ENCODE assay signal across 25 cellular contexts in the genomic region with DNA sequence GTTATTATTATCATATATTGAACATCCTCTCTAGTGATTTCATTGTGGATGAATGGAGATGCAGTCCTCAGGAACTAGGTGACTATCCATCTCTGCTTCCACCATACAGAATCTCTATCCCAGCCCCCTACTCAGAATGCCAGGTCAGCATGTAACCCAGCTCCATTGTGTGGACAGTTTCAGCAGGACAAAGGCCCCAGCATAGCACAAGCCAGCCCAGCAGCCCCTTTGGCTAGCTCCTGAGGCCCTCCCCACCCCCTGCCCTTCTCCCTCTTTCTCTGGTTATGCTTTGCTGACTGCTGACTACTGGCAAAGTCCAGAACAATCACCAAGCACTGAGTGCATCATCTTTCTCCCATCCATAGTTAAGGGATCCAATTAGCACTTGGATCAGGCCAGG. TPM values are rescaled to one million over a fixed set of nuclear protein-coding genes. Genes with fewer than 3 reads are reported as not detected.
DNase-seq lines count a peak whose midpoint lies in the region; FAIRE-seq and TF ChIP-seq lines count a peak whose summit lies in the region.
"Had no signal": no experiment of that assay in that cellular context is flagged by ENCODE, and none has a peak within 500 bp of the region (broad histone marks: within the 10 kb centered on the region; RNA-seq: fewer than 3 reads in every experiment).

No MANE protein-coding gene starts in this region.

- no peak overlapping the region for H3K23ac ChIP-seq in H1 (ENCODE audit: insufficient read length)

- H2BK20ac ChIP-seq in H1 (ENCODE audit: low read length) = peak overlapping the region; percentile 16; the same call in 1 of the 2 replicates

- H3K9ac ChIP-seq in H1 (replicated peaks in 1 of 4; ENCODE audit: extremely low read depth in 1 of 4, low read depth in 3 of 4, low read length in 3 of 4) (no peak overlapping the region; a peak in 1 of 7 replicates), colonic mucosa (ENCODE audit: low read depth in 2 of 2, low read length in 2 of 2) (no peak overlapping the region)
- H3K9ac ChIP-seq: parathyroid adenoma had no signal

- H2BK15ac ChIP-seq in H1 (ENCODE audit: low read length) = no peak overlapping the region

- H4K5ac ChIP-seq in H1 (ENCODE audit: insufficient read length, low read depth, low read length) = no peak overlapping the region

- H3K27ac ChIP-seq in H1 (ENCODE audit: low read depth, low read length) (peak overlapping the region; percentile 21), osteoblast (ENCODE audit: low read depth, low read length) (no peak overlapping the region), colonic mucosa (no peak overlapping the region)
- H3K27ac ChIP-seq: 22Rv1, cardiac muscle cell, parathyroid adenoma, stomach, transverse colon had no signal

- no peak overlapping the region for H3K14ac ChIP-seq in H1 (ENCODE audit: insufficient read length)

- H3K56ac ChIP-seq in H1 (replicated peaks; ENCODE audit: insufficient read length, low read depth, low read length) = no peak overlapping the region

- no peaks in the 10 kb centered on the region for H3K36me3 ChIP-seq in H1 (ENCODE audit: control insufficient read depth in 2 of 4, insufficient read depth in 4 of 4, low read length in 3 of 4)
- no peaks in the 10 kb centered on the region for H3K36me3 ChIP-seq in osteoblast (ENCODE audit: insufficient read depth, low read length)
- H3K36me3 ChIP-seq in colonic mucosa = no peaks in the 10 kb centered on the region
- H3K36me3 ChIP-seq: cardiac muscle cell, stomach, transverse colon had no signal

- no peaks in the 10 kb centered on the region for H3K23me2 ChIP-seq in H1 (ENCODE audit: low read depth, low read length)

- no peaks in the 10 kb centered on the region for H4K20me1 ChIP-seq in H1 (replicated peaks in 1 of 2; ENCODE audit: control insufficient read depth in 1 of 2, insufficient read depth in 2 of 2, low read length in 2 of 2)
- H4K20me1 ChIP-seq in osteoblast (ENCODE audit: insufficient read depth, low read length) = no peaks in the 10 kb centered on the region

- no peak for FAIRE-seq in H1 (lab: Jason Lieb, UNC)

- H2AFZ ChIP-seq in H1 (ENCODE audit: low read length) (0 out of 2 replicates have a peak overlapping the region, but pooled peaks have one; percentile 67), osteoblast (ENCODE audit: low read length) (peak overlapping the region; percentile 9)
- H2AFZ ChIP-seq: parathyroid adenoma had no signal

- no peak for TF ChIP-seq EP300 in H1 (IDR thresholded peaks at IDR 0.05; ENCODE audit: borderline replicate concordance in 1 of 2, low read depth in 2 of 2, low read length in 2 of 2)

- H3K18ac ChIP-seq in H1 (ENCODE audit: extremely low read depth, low read length) = no peak overlapping the region; the same call in 1 of the 2 replicates

- no peaks in the 10 kb centered on the region for H3K9me3 ChIP-seq in H1 (ENCODE audit: insufficient read depth in 2 of 2, low read depth in 1 of 2, low read length in 1 of 2)
- H3K9me3 ChIP-seq in osteoblast (ENCODE audit: low read depth, low read length) = no peaks in the 10 kb centered on the region
- H3K9me3 ChIP-seq in colonic mucosa = no peaks in the 10 kb centered on the region
- H3K9me3 ChIP-seq: stomach, transverse colon had no signal

- TF ChIP-seq CTCF in H1 (IDR thresholded peaks at IDR 0.05; ENCODE audit: control extremely low read depth in 1 of 3, insufficient read depth in 1 of 3, low read depth in 1 of 3, low read length in 3 of 3) (no peak), osteoblast (IDR thresholded peaks at IDR 0.05; ENCODE audit: extremely low read depth, low read depth, low read length) (no peak), colonic mucosa (IDR thresholded peaks at IDR 0.05) (no peak)

- no peak overlapping the region for H2BK5ac ChIP-seq in H1 (ENCODE audit: low read depth, low read length)

- TF ChIP-seq POLR2A in H1 (IDR thresholded peaks at IDR 0.05; ENCODE audit: control extremely low read depth in 1 of 2, low read depth in 2 of 2, low read length in 2 of 2) = no peak

- peak overlapping the region in 1 of 4 experiments; percentile 7; a peak in 2 of 8 replicates for H3K4me3 ChIP-seq in H1 (ENCODE audit: extremely low read depth in 1 of 4, insufficient read depth in 2 of 4, low read depth in 3 of 4, low read length in 4 of 4)
- no peak overlapping the region for H3K4me3 ChIP-seq in osteoblast (ENCODE audit: insufficient read depth, low read length)
- H3K4me3 ChIP-seq in colonic mucosa = no peak overlapping the region
- H3K4me3 ChIP-seq: cardiac muscle cell, stomach, transverse colon had no signal

- H3K4me1 ChIP-seq in H1 (replicated peaks in 1 of 4; ENCODE audit: control insufficient read depth in 3 of 4, insufficient read depth in 4 of 4, low read length in 3 of 4) = peaks cover 4 to 9% (median 6%) of the 10 kb centered on the region in 4 experiments; a peak in 6 of 7 replicates
- H3K4me1 ChIP-seq in osteoblast (ENCODE audit: insufficient read depth, low read length) = peaks cover 3% of the 10 kb centered on the region
- no peaks in the 10 kb centered on the region for H3K4me1 ChIP-seq in colonic mucosa
- H3K4me1 ChIP-seq: parathyroid adenoma had no signal

- H4K8ac ChIP-seq in H1 (ENCODE audit: extremely low read depth, insufficient read depth, low read length) = no peak overlapping the region

- no peak overlapping the region for H2AK5ac ChIP-seq in H1 (ENCODE audit: low read depth, low read length)

- no peaks in the 10 kb centered on the region for H3K79me1 ChIP-seq in H1 (ENCODE audit: low read depth, low read length)

- peak; percentile 75 for DNase-seq in NCI-H82 (lab: John Stamatoyannopoulos, UW)
- DNase-seq in NCI-H82 treated with DMSO at 0.1 percent for 48 hours (lab: John Stamatoyannopoulos, UW; ENCODE audit: unreplicated experiment) = no peak
- no peak for DNase-seq in H1 (ENCODE audit: low read depth in 1 of 2, low spot score in 2 of 2)
- DNase-seq in osteoblast (ENCODE audit: insufficient read length, low spot score, missing footprints) = no peak
- DNase-seq in NCI-H526 (lab: John Stamatoyannopoulos, UW) = no peak
- no peak for DNase-seq in colonic mucosa
- DNase-seq: activated naive CD4-positive, alpha-beta T cell treated with anti-CD3 and anti-CD28 coated beads, Interleukin-2, amount 10 ng/mL, durations not matched to agents 7 days and 5 days; activated T-cell treated with anti-CD3 and anti-CD28 coated beads, Interleukin-2, amount 50 U/mL, for 4 hours; DMS53; head of caudate nucleus; immature natural killer cell; KG1; naive thymus-derived CD8-positive, alpha-beta T cell; NCI-H1694; NCI-H2171 treated with DMSO at 0.1 percent for 48 hours; NCI-H748 treated with DMSO at 0.1 percent for 48 hours; Right ventricle myocardium superior; stimulated activated CD4-positive, alpha-beta T cell treated with anti-CD3 and anti-CD28 coated beads, Interleukin-15, amount 100 ng/mL, for 24 hours; stomach; transverse colon had no signal

- POLR2A ChIA-PET in H1 (lab: Charles Lee; ENCODE audit: partially characterized antibody) = interaction anchor here (0.7 to 7.6 kb wide), 9 partner anchors 8 to 204 kb away, joined by 3 to 74 read pairs (median 4); partner anchors contain the start of genes ANKRD52, CNPY2, CS and MIP

- H4K91ac ChIP-seq in H1 (replicated peaks; ENCODE audit: insufficient read length, low read length) = no peak overlapping the region

- peak in 1 of 2 experiments; percentile 16; a peak in 1 of 4 replicates for TF ChIP-seq RAD21 in H1 (IDR thresholded peaks at IDR 0.05 in 1 of 2, conservative IDR thresholded peaks at IDR 0.05 in 1 of 2; ENCODE audit: low read depth in 2 of 2, low read length in 2 of 2)

- no peaks in the 10 kb centered on the region for H3K27me3 ChIP-seq in H1 (replicated peaks in 1 of 4; ENCODE audit: control insufficient read depth in 3 of 4, extremely low read depth in 1 of 4, insufficient read depth in 3 of 4, low read length in 3 of 4)
- H3K27me3 ChIP-seq in osteoblast (ENCODE audit: insufficient read depth, low read length) = no peaks in the 10 kb centered on the region
- no peaks in the 10 kb centered on the region for H3K27me3 ChIP-seq in colonic mucosa
- H3K27me3 ChIP-seq: cardiac muscle cell, stomach, transverse colon had no signal

- H3K4me2 ChIP-seq in H1 (ENCODE audit: insufficient read depth in 1 of 2, low read depth in 2 of 2, low read length in 2 of 2) (peak overlapping the region; percentile 50 to 58; a peak in 3 of 4 replicates), osteoblast (ENCODE audit: insufficient read depth, low read length) (no peak overlapping the region)

- intact Hi-C loops in colonic mucosa (cut with DNase I) = loop anchor here (5.0 kb wide), 1 partner anchor 270 kb away; no protein-coding TSS in a partner anchor

- H3K4ac ChIP-seq in H1 (replicated peaks; ENCODE audit: insufficient read length, low read depth, low read length) = no peak overlapping the region

- H2BK12ac ChIP-seq in H1 (ENCODE audit: low read depth, low read length) = no peak overlapping the region; the same call in 1 of the 2 replicates

- CTCF ChIA-PET in H1 (lab: Charles Lee; ENCODE audit: partially characterized antibody) = interaction anchor here (0.7 to 9.0 kb wide), 10 partner anchors 8 to 146 kb away, joined by 3 to 124 read pairs (median 16); partner anchors contain the start of genes CNPY2, MIP, STAT2 and TIMELESS

- H2BK120ac ChIP-seq in H1 (replicated peaks; ENCODE audit: low read depth, low read length) = no peak overlapping the region

- H3K79me2 ChIP-seq in H1 (ENCODE audit: control insufficient read depth in 1 of 2, insufficient read depth in 2 of 2, low read length in 2 of 2) = no peaks in the 10 kb centered on the region
- H3K79me2 ChIP-seq in osteoblast (ENCODE audit: insufficient read depth, low read length) = no peaks in the 10 kb centered on the region
- H3K79me2 ChIP-seq: parathyroid adenoma had no signal

RNA-seq across cellular contexts. Expression of gene SPRYD4, which starts 5.8 kb away (rescaled TPM):
- total RNA-seq in H1 (2021; fragmentation: NEBNext Ultra II Directional; extraction: Animal tissue kit (Norgen Biotek cat#: 25700)) = 4.0 and 4.3 TPM in 2 replicates
- polyA plus RNA-seq in H1 (2011; rRNA removed) = 4.9 and 5.3 TPM in 2 replicates
- 5.6 TPM for polyA plus RNA-seq in H1 (2011; cell fraction: cytosol; rRNA removed)
- 4.6 TPM for polyA plus RNA-seq in H1 (2011; cell fraction: nucleus; rRNA removed)
- polyA plus RNA-seq in H1 (2012, experiment 1 of 2) = 3.5 to 4.1 TPM (median 3.8 TPM) in 4 replicates
- 4.2 TPM for polyA plus RNA-seq in H1 (2012, experiment 2 of 2)
- 2.6 TPM for polyA plus RNA-seq in H1 (2013, experiment 1 of 2)
- polyA plus RNA-seq in H1 (2013, experiment 2 of 2) = 2.4 TPM
- 6.5 and 8.8 TPM in 2 replicates for polyA minus RNA-seq in H1 (2011; rRNA and poly(A)+ RNA removed)
- polyA minus RNA-seq in H1 (2011; cell fraction: cytosol; rRNA and poly(A)+ RNA removed) = 3.0 TPM
- 10.6 TPM for polyA minus RNA-seq in H1 (2011; cell fraction: nucleus; rRNA and poly(A)+ RNA removed)
- 2.5 and 2.7 TPM in 2 replicates for total RNA-seq in osteoblast
- total RNA-seq in colonic mucosa = 1 to 10 TPM; 4.0 to 4.2 TPM

RNA-seq across cellular contexts. Expression of gene MIP, which starts 8.1 kb away (rescaled TPM):
- total RNA-seq in H1 (2021; fragmentation: NEBNext Ultra II Directional; extraction: Animal tissue kit (Norgen Biotek cat#: 25700)) = 0.19 TPM in 1 of 2 replicates, not detected in the other
- polyA plus RNA-seq in H1 (2011; rRNA removed) = 0.05 and 0.13 TPM in 2 replicates
- not detected for polyA plus RNA-seq in H1 (2011; cell fraction: cytosol; rRNA removed)
- 0.13 TPM for polyA plus RNA-seq in H1 (2011; cell fraction: nucleus; rRNA removed)
- not detected in 4 replicates for polyA plus RNA-seq in H1 (2012, experiment 1 of 2)
- polyA plus RNA-seq in H1 (2012, experiment 2 of 2) = not detected
- not detected for polyA plus RNA-seq in H1 (2013, experiment 1 of 2)
- polyA plus RNA-seq in H1 (2013, experiment 2 of 2) = not detected
- 0.12 TPM in 1 of 2 replicates, not detected in the other for polyA minus RNA-seq in H1 (2011; rRNA and poly(A)+ RNA removed)
- polyA minus RNA-seq in H1 (2011; cell fraction: cytosol; rRNA and poly(A)+ RNA removed) = not detected
- 0.30 TPM for polyA minus RNA-seq in H1 (2011; cell fraction: nucleus; rRNA and poly(A)+ RNA removed)
- total RNA-seq in osteoblast (not detected in 2 replicates), colonic mucosa (not detected)
- total RNA-seq: cardiac muscle cell; mesenteric fat pad; naive thymus-derived CD8-positive, alpha-beta T cell; Right ventricle myocardium superior; sciatic nerve; stomach; transverse colon had no signal
- polyA plus RNA-seq: naive thymus-derived CD8-positive, alpha-beta T cell; stomach had no signal

RNA-seq across cellular contexts. Expression of gene TIMELESS, which starts 13.3 kb away (rescaled TPM):
- total RNA-seq in H1 (2021; fragmentation: NEBNext Ultra II Directional; extraction: Animal tissue kit (Norgen Biotek cat#: 25700)) = 86.7 and 88.7 TPM in 2 replicates
- 17.1 and 19.9 TPM in 2 replicates for polyA plus RNA-seq in H1 (2011; rRNA removed)
- polyA plus RNA-seq in H1 (2011; cell fraction: cytosol; rRNA removed) = 21.8 TPM
- polyA plus RNA-seq in H1 (2011; cell fraction: nucleus; rRNA removed) = 52.0 TPM
- polyA plus RNA-seq in H1 (2012, experiment 1 of 2) = 77.7 to 86.4 TPM (median 79.8 TPM) in 4 replicates
- 27.5 TPM for polyA plus RNA-seq in H1 (2012, experiment 2 of 2)
- 40.2 TPM for polyA plus RNA-seq in H1 (2013, experiment 1 of 2)
- polyA plus RNA-seq in H1 (2013, experiment 2 of 2) = 39.6 TPM
- 23.3 and 29.1 TPM in 2 replicates for polyA minus RNA-seq in H1 (2011; rRNA and poly(A)+ RNA removed)
- polyA minus RNA-seq in H1 (2011; cell fraction: cytosol; rRNA and poly(A)+ RNA removed) = 23.2 TPM
- 29.4 TPM for polyA minus RNA-seq in H1 (2011; cell fraction: nucleus; rRNA and poly(A)+ RNA removed)
- total RNA-seq in osteoblast = 4.1 and 4.7 TPM in 2 replicates
- total RNA-seq in colonic mucosa = 10 to 100 TPM in 1 of 2 donors, 1 to 10 TPM in 1; 9.1 to 36.4 TPM

RNA-seq across cellular contexts. Expression of gene GLS2, which starts 25.4 kb away (rescaled TPM):
- total RNA-seq in H1 (2021; fragmentation: NEBNext Ultra II Directional; extraction: Animal tissue kit (Norgen Biotek cat#: 25700)) = 14.5 and 16.9 TPM in 2 replicates
- polyA plus RNA-seq in H1 (2011; rRNA removed) = 20.1 and 22.5 TPM in 2 replicates
- 22.8 TPM for polyA plus RNA-seq in H1 (2011; cell fraction: cytosol; rRNA removed)
- polyA plus RNA-seq in H1 (2011; cell fraction: nucleus; rRNA removed) = 43.9 TPM
- 11.5 to 20.7 TPM (median 17.3 TPM) in 4 replicates for polyA plus RNA-seq in H1 (2012, experiment 1 of 2)
- 11.9 TPM for polyA plus RNA-seq in H1 (2012, experiment 2 of 2)
- 9.7 TPM for polyA plus RNA-seq in H1 (2013, experiment 1 of 2)
- polyA plus RNA-seq in H1 (2013, experiment 2 of 2) = 9.1 TPM
- polyA minus RNA-seq in H1 (2011; rRNA and poly(A)+ RNA removed) = 27.0 and 36.7 TPM in 2 replicates
- polyA minus RNA-seq in H1 (2011; cell fraction: cytosol; rRNA and poly(A)+ RNA removed) = 10.5 TPM
- polyA minus RNA-seq in H1 (2011; cell fraction: nucleus; rRNA and poly(A)+ RNA removed) = 14.9 TPM
- 0.36 TPM in 1 of 2 replicates, not detected in the other for total RNA-seq in osteoblast
- 1 to 10 TPM; 1.7 to 3.0 TPM for total RNA-seq in colonic mucosa
- total RNA-seq: mesenteric fat pad had no signal

RNA-seq across cellular contexts. Expression of gene RBMS2, which starts 59.1 kb away (rescaled TPM):
- total RNA-seq in H1 (2021; fragmentation: NEBNext Ultra II Directional; extraction: Animal tissue kit (Norgen Biotek cat#: 25700)) = 25.5 and 31.3 TPM in 2 replicates
- polyA plus RNA-seq in H1 (2011; rRNA removed) = 9.6 TPM in 2 replicates
- polyA plus RNA-seq in H1 (2011; cell fraction: cytosol; rRNA removed) = 8.6 TPM
- 8.2 TPM for polyA plus RNA-seq in H1 (2011; cell fraction: nucleus; rRNA removed)
- polyA plus RNA-seq in H1 (2012, experiment 1 of 2) = 4.4 to 7.8 TPM (median 6.0 TPM) in 4 replicates
- 3.1 TPM for polyA plus RNA-seq in H1 (2012, experiment 2 of 2)
- polyA plus RNA-seq in H1 (2013, experiment 1 of 2) = 10.8 TPM
- 10.8 TPM for polyA plus RNA-seq in H1 (2013, experiment 2 of 2)
- 43.2 and 77.9 TPM in 2 replicates for polyA minus RNA-seq in H1 (2011; rRNA and poly(A)+ RNA removed)
- polyA minus RNA-seq in H1 (2011; cell fraction: cytosol; rRNA and poly(A)+ RNA removed) = 12.8 TPM
- 6.7 TPM for polyA minus RNA-seq in H1 (2011; cell fraction: nucleus; rRNA and poly(A)+ RNA removed)
- total RNA-seq in osteoblast = 24.2 and 26.2 TPM in 2 replicates
- 10 to 100 TPM; 16.8 to 42.7 TPM for total RNA-seq in colonic mucosa
